1 cellular context compared by ENCODE assay signal in genomic region chr12:22409071-22409951, GRCh38.
TF ChIP-seq lines count a peak whose summit lies in the region.

No MANE protein-coding gene starts in this region.

TF ChIP-seq in GM12878, 131 proteins besides CTCF, POLR2A, EP300 and RAD21 (continued from another document and continues in another):
- TF ChIP-seq ZBTB4 (CRISPR knock-in tag; IDR thresholded peaks at IDR 0.05) (no peak), ZNF592 (IDR thresholded peaks at IDR 0.05) (no peak), SMC3 (IDR thresholded peaks at IDR 0.05; ENCODE audit: borderline replicate concordance, low read length) (no peak), JUND (IDR thresholded peaks at IDR 0.05; ENCODE audit: low read depth, low read length) (peak; percentile 93), RUNX3 (IDR thresholded peaks at IDR 0.05; ENCODE audit: low read length) (peak; percentile 98), MEF2B (IDR thresholded peaks at IDR 0.05; ENCODE audit: partially characterized antibody, poor library complexity, severe bottlenecking) (peak; percentile 64), SIX5 (IDR thresholded peaks at IDR 0.05; ENCODE audit: low read depth, low read length, severe bottlenecking) (peak; percentile 14), GATAD2B (conservative IDR thresholded peaks at IDR 0.05; ENCODE audit: low read depth) (no peak), BRCA1 (IDR thresholded peaks at IDR 0.05; ENCODE audit: low read depth, low read length) (no peak), MTA2 (IDR thresholded peaks at IDR 0.05; ENCODE audit: low read depth) (peak; percentile 89), SPI1 (IDR thresholded peaks at IDR 0.05; ENCODE audit: borderline replicate concordance, insufficient read depth, low read depth, low read length) (no peak), SREBF2 (IDR thresholded peaks at IDR 0.05; ENCODE audit: low read length) (no peak), PBX3 (IDR thresholded peaks at IDR 0.05; ENCODE audit: insufficient replicate concordance, low read depth, low read length) (peak; percentile 20), CBX5 (IDR thresholded peaks at IDR 0.05; ENCODE audit: low read depth) (peak; percentile 87), KDM1A (IDR thresholded peaks at IDR 0.05; ENCODE audit: borderline replicate concordance) (no peak), E2F8 (IDR thresholded peaks at IDR 0.05; ENCODE audit: low read depth, partially characterized antibody) (no peak), REST (IDR thresholded peaks at IDR 0.05; ENCODE audit: low read depth, low read length) (no peak), RCOR1 (conservative IDR thresholded peaks at IDR 0.05; ENCODE audit: low read depth, low read length) (0 out of 2 replicates have a peak, but pooled peaks have one; percentile 33), BHLHE40 (IDR thresholded peaks at IDR 0.05; ENCODE audit: borderline replicate concordance in 1 of 2, low read depth in 2 of 2, low read length in 1 of 2) (peak; percentile 74 to 82; a peak in 3 of 4 replicates), GABPA (IDR thresholded peaks at IDR 0.05; ENCODE audit: low read depth) (no peak), NR2C2 (IDR thresholded peaks at IDR 0.05; ENCODE audit: borderline replicate concordance, control insufficient read depth, insufficient read length, low read depth) (no peak), POU2F2 (IDR thresholded peaks at IDR 0.05; ENCODE audit: borderline replicate concordance, low read depth, low read length) (0 out of 3 replicates have a peak, but pooled peaks have one; percentile 60), PML (IDR thresholded peaks at IDR 0.05; ENCODE audit: low read length) (no peak), NFIC (IDR thresholded peaks at IDR 0.05; ENCODE audit: low read depth, low read length) (peak; percentile 76), ATF3 (IDR thresholded peaks at IDR 0.05; ENCODE audit: borderline replicate concordance, extremely low read depth, low read depth, low read length) (no peak), ZZZ3 (IDR thresholded peaks at IDR 0.05; ENCODE audit: control insufficient read depth, insufficient read length, low read depth) (no peak), SREBF1 (IDR thresholded peaks at IDR 0.05; ENCODE audit: low read length) (no peak), IRF5 (IDR thresholded peaks at IDR 0.05; ENCODE audit: borderline replicate concordance) (no peak)
- TF ChIP-seq, protein P1, sequence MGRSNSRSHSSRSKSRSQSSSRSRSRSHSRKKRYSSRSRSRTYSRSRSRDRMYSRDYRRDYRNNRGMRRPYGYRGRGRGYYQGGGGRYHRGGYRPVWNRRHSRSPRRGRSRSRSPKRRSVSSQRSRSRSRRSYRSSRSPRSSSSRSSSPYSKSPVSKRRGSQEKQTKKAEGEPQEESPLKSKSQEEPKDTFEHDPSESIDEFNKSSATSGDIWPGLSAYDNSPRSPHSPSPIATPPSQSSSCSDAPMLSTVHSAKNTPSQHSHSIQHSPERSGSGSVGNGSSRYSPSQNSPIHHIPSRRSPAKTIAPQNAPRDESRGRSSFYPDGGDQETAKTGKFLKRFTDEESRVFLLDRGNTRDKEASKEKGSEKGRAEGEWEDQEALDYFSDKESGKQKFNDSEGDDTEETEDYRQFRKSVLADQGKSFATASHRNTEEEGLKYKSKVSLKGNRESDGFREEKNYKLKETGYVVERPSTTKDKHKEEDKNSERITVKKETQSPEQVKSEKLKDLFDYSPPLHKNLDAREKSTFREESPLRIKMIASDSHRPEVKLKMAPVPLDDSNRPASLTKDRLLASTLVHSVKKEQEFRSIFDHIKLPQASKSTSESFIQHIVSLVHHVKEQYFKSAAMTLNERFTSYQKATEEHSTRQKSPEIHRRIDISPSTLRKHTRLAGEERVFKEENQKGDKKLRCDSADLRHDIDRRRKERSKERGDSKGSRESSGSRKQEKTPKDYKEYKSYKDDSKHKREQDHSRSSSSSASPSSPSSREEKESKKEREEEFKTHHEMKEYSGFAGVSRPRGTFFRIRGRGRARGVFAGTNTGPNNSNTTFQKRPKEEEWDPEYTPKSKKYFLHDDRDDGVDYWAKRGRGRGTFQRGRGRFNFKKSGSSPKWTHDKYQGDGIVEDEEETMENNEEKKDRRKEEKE (IDR thresholded peaks at IDR 0.05) = no peak
- TF ChIP-seq, protein P2, sequence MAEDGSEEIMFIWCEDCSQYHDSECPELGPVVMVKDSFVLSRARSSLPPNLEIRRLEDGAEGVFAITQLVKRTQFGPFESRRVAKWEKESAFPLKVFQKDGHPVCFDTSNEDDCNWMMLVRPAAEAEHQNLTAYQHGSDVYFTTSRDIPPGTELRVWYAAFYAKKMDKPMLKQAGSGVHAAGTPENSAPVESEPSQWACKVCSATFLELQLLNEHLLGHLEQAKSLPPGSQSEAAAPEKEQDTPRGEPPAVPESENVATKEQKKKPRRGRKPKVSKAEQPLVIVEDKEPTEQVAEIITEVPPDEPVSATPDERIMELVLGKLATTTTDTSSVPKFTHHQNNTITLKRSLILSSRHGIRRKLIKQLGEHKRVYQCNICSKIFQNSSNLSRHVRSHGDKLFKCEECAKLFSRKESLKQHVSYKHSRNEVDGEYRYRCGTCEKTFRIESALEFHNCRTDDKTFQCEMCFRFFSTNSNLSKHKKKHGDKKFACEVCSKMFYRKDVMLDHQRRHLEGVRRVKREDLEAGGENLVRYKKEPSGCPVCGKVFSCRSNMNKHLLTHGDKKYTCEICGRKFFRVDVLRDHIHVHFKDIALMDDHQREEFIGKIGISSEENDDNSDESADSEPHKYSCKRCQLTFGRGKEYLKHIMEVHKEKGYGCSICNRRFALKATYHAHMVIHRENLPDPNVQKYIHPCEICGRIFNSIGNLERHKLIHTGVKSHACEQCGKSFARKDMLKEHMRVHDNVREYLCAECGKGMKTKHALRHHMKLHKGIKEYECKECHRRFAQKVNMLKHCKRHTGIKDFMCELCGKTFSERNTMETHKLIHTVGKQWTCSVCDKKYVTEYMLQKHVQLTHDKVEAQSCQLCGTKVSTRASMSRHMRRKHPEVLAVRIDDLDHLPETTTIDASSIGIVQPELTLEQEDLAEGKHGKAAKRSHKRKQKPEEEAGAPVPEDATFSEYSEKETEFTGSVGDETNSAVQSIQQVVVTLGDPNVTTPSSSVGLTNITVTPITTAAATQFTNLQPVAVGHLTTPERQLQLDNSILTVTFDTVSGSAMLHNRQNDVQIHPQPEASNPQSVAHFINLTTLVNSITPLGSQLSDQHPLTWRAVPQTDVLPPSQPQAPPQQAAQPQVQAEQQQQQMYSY (CRISPR knock-in tag; IDR thresholded peaks at IDR 0.05) = no peak
